ENCODE assay signal across 12 cellular contexts in genomic region chr6:109449789-109450673, GRCh38. TPM values are rescaled to one million over a fixed set of nuclear protein-coding genes. Genes with fewer than 3 reads are reported as not detected.
DNase-seq lines count a peak whose midpoint lies in the region; ATAC-seq and TF ChIP-seq lines count a peak whose summit lies in the region.
"Had no signal": no experiment of that assay in that cellular context is flagged by ENCODE, and none has a peak within 500 bp of the region (broad histone marks: within the 10 kb centered on the region; RNA-seq: fewer than 3 reads in every experiment).

No MANE protein-coding gene starts in this region.

- H3K9me3 ChIP-seq in Caco-2 (no peaks in the 10 kb centered on the region), GM23248 (ENCODE audit: low read depth) (no peaks in the 10 kb centered on the region)

- peaks cover 15% of the 10 kb centered on the region for H3K36me3 Mint-ChIP-seq in Caco-2 (ENCODE audit: insufficient read depth, unreplicated experiment)
- H3K36me3 Mint-ChIP-seq in IgD-negative memory B cell, result no peaks in the 10 kb centered on the region
- peaks cover 7% of the 10 kb centered on the region for H3K36me3 Mint-ChIP-seq in activated naive CD8-positive, alpha-beta T cell
- no peaks in the 10 kb centered on the region for H3K36me3 Mint-ChIP-seq in natural killer cell treated with Interleukin-12 subunit alpha and Interleukin-12 subunit beta and Interleukin-15 and Interleukin-18, amount 100 ng/mL, for 72 hours

- H3K9me3 Mint-ChIP-seq in Caco-2 (ENCODE audit: unreplicated experiment), result no peaks in the 10 kb centered on the region
- no peaks in the 10 kb centered on the region for H3K9me3 Mint-ChIP-seq in IgD-negative memory B cell
- no peaks in the 10 kb centered on the region for H3K9me3 Mint-ChIP-seq in activated naive CD8-positive, alpha-beta T cell (ENCODE audit: low read depth)
- H3K9me3 Mint-ChIP-seq in natural killer cell treated with Interleukin-12 subunit alpha and Interleukin-12 subunit beta and Interleukin-15 and Interleukin-18, amount 100 ng/mL, for 72 hours, result no peaks in the 10 kb centered on the region
- H3K9me3 Mint-ChIP-seq: activated naive CD4-positive, alpha-beta T cell treated with anti-CD3 and anti-CD28 coated beads, Interleukin-2, amount 50 U/mL, for 24 hours had no signal

- H3K27ac Mint-ChIP-seq in Caco-2 (ENCODE audit: unreplicated experiment) (peak overlapping the region; percentile 48), IgD-negative memory B cell (peak overlapping the region; percentile 87 to 96 (median 87))
- peak overlapping the region; percentile 34 for H3K27ac Mint-ChIP-seq in activated naive CD8-positive, alpha-beta T cell
- H3K27ac Mint-ChIP-seq in natural killer cell treated with Interleukin-12 subunit alpha and Interleukin-12 subunit beta and Interleukin-15 and Interleukin-18, amount 100 ng/mL, for 72 hours, result no peak overlapping the region

- intact Hi-C loops in Caco-2 (cut with micrococcal nuclease; ENCODE audit: unreplicated experiment), result loop anchor here (5.0 to 10.0 kb wide), 2 partner anchors 32 to 265 kb away; partner anchors contain the start of gene ZBTB24

- H3K9ac ChIP-seq in GM23248, result no peak overlapping the region

- H3K27me3 ChIP-seq in Caco-2 (replicated peaks; ENCODE audit: control insufficient read depth, insufficient read depth, low read length) (no peaks in the 10 kb centered on the region), GM23248 (replicated peaks; ENCODE audit: insufficient read depth) (no peaks in the 10 kb centered on the region)

- H3K36me3 ChIP-seq in Caco-2 (ENCODE audit: control insufficient read depth, insufficient read depth, low read length) (no peaks in the 10 kb centered on the region), GM23248 (ENCODE audit: low read depth) (peaks cover 9% of the 10 kb centered on the region; the same call in 1 of the 2 replicates)

- peak; percentile 34 to 56 for ATAC-seq in natural killer cell treated with Interleukin-12 subunit alpha and Interleukin-12 subunit beta and Interleukin-15 and Interleukin-18, amount 100 ng/mL, for 72 hours
- ATAC-seq in GM18520 (IDR thresholded peaks at IDR 0.05; ENCODE audit: unreplicated experiment), result no peak
- ATAC-seq in HG03108 (IDR thresholded peaks at IDR 0.05; ENCODE audit: unreplicated experiment), result no peak
- ATAC-seq: right cardiac atrium had no signal

- DNase-seq in Caco-2 (no peak), amygdala (lab: John Stamatoyannopoulos, UW) (no peak), GM23248 (no peak)
- DNase-seq in natural killer cell treated with Interleukin-12 subunit alpha and Interleukin-12 subunit beta and Interleukin-15 and Interleukin-18, amount 100 ng/mL, for 72 hours (ENCODE audit: low spot score), result no peak
- DNase-seq: NCI-H1105, NCI-H446 had no signal

- no peak for TF ChIP-seq CTCF in Caco-2 (IDR thresholded peaks at IDR 0.05; ENCODE audit: insufficient read depth in 1 of 2, low read depth in 1 of 2, low read length in 1 of 2, severe bottlenecking in 1 of 2, unreplicated experiment in 1 of 2)

- H3K4me1 ChIP-seq in Caco-2, result peaks cover 4% of the 10 kb centered on the region; the same call in 1 of the 2 replicates
- peaks cover 8% of the 10 kb centered on the region for H3K4me1 ChIP-seq in GM23248 (ENCODE audit: insufficient read depth)

- H3K4me3 Mint-ChIP-seq in Caco-2 (ENCODE audit: unreplicated experiment) (no peak overlapping the region), IgD-negative memory B cell (peak overlapping the region; percentile 52 to 92 (median 78))
- peak overlapping the region; percentile 20 for H3K4me3 Mint-ChIP-seq in activated naive CD8-positive, alpha-beta T cell
- H3K4me3 Mint-ChIP-seq in natural killer cell treated with Interleukin-12 subunit alpha and Interleukin-12 subunit beta and Interleukin-15 and Interleukin-18, amount 100 ng/mL, for 72 hours, result peak overlapping the region; percentile 10

- H3K9me2 ChIP-seq in GM23248 (ENCODE audit: insufficient read depth), result no peaks in the 10 kb centered on the region

- BruUV-seq in Caco-2 (replicated peaks; lab: Mats Ljungman, UMichigan), result no TSS peak

- H3K4me3 ChIP-seq in Caco-2 (ENCODE audit: low read depth, low read length) (no peak overlapping the region), GM23248 (no peak overlapping the region)

- 94 to 96% methylated on average over 15 to 16 of the region's 16 CpGs for WGBS in GM23248 (ENCODE audit: low coverage in 1 of 2, low lambda C conversion rate in 2 of 2, missing lambda C conversion rate in 2 of 2), 2 experiments

- H3K4me1 Mint-ChIP-seq in Caco-2 (ENCODE audit: low read depth, unreplicated experiment) (no peaks in the 10 kb centered on the region), IgD-negative memory B cell (peaks cover 33 to 38% (median 35%) of the 10 kb centered on the region in 3 donors)
- peaks cover 32% of the 10 kb centered on the region for H3K4me1 Mint-ChIP-seq in activated naive CD8-positive, alpha-beta T cell (ENCODE audit: low read depth)
- peaks cover 18 to 29% of the 10 kb centered on the region in 2 donors for H3K4me1 Mint-ChIP-seq in natural killer cell treated with Interleukin-12 subunit alpha and Interleukin-12 subunit beta and Interleukin-15 and Interleukin-18, amount 100 ng/mL, for 72 hours (ENCODE audit: low read depth in 2 of 2)

- H3K79me2 ChIP-seq in GM23248 (ENCODE audit: insufficient read depth), result peaks cover 15% of the 10 kb centered on the region; the same call in 1 of the 2 replicates

- CTCF ChIA-PET in Caco-2 (lab: Charles Lee), result no interaction called here

- no peak overlapping the region for H2AFZ ChIP-seq in GM23248

- no peaks in the 10 kb centered on the region for H3F3A ChIP-seq in GM23248 (ENCODE audit: insufficient read depth)

- no peaks in the 10 kb centered on the region for H4K20me1 ChIP-seq in GM23248 (ENCODE audit: insufficient read depth)

- in situ Hi-C loops in GM23248 (cut with MboI), result no loop called here

- no peaks in the 10 kb centered on the region for H3K27me3 Mint-ChIP-seq in Caco-2 (ENCODE audit: insufficient read depth, unreplicated experiment)
- no peaks in the 10 kb centered on the region for H3K27me3 Mint-ChIP-seq in IgD-negative memory B cell
- no peaks in the 10 kb centered on the region for H3K27me3 Mint-ChIP-seq in activated naive CD8-positive, alpha-beta T cell
- H3K27me3 Mint-ChIP-seq in natural killer cell treated with Interleukin-12 subunit alpha and Interleukin-12 subunit beta and Interleukin-15 and Interleukin-18, amount 100 ng/mL, for 72 hours, result no peaks in the 10 kb centered on the region
- H3K27me3 Mint-ChIP-seq: activated naive CD4-positive, alpha-beta T cell treated with anti-CD3 and anti-CD28 coated beads, Interleukin-2, amount 50 U/mL, for 24 hours had no signal

- no peak overlapping the region for H3K4me2 ChIP-seq in GM23248 (ENCODE audit: unreplicated experiment)

- POLR2A ChIA-PET in Caco-2 (lab: Charles Lee), result no interaction called here

- no peak overlapping the region for H3K27ac ChIP-seq in GM23248

RNA-seq across cellular contexts. Expression of gene MICAL1, which starts 5.5 kb away (rescaled TPM):
- 11.7 and 11.8 TPM in 2 replicates for total RNA-seq in Caco-2 (2022)
- polyA plus RNA-seq in IgD-negative memory B cell (23.9 TPM), GM23248 (2016; fragmentation: Nextera tagmentation; extraction: Ambion mirVana) (25.3 and 26.1 TPM in 2 replicates)
- total RNA-seq in natural killer cell treated with Interleukin-12 subunit alpha and Interleukin-12 subunit beta and Interleukin-15 and Interleukin-18, amount 100 ng/mL, for 72 hours, result 10 to 100 TPM; 18.9 to 29.0 TPM
- total RNA-seq in GM23248 (2014; rRNA removed; shearing (Covaris generic)), result 57.8 and 60.6 TPM in 2 replicates

RNA-seq across cellular contexts. Expression of gene SMPD2, which starts 9.5 kb away (rescaled TPM):
- 12.3 and 12.8 TPM in 2 replicates for total RNA-seq in Caco-2 (2022)
- 22.0 TPM for polyA plus RNA-seq in IgD-negative memory B cell
- 10 to 100 TPM; 10.3 to 11.4 TPM for total RNA-seq in natural killer cell treated with Interleukin-12 subunit alpha and Interleukin-12 subunit beta and Interleukin-15 and Interleukin-18, amount 100 ng/mL, for 72 hours
- total RNA-seq in GM23248 (2014; rRNA removed; shearing (Covaris generic)), result 6.4 and 14.2 TPM in 2 replicates
- polyA plus RNA-seq in GM23248 (2016; fragmentation: Nextera tagmentation; extraction: Ambion mirVana), result 4.5 and 6.8 TPM in 2 replicates

RNA-seq across cellular contexts. Expression of gene PPIL6, which starts 9.6 kb away (rescaled TPM):
- 0.30 TPM in 1 of 2 replicates, not detected in the other for total RNA-seq in Caco-2 (2022)
- polyA plus RNA-seq in IgD-negative memory B cell (1.1 TPM), GM23248 (2016; fragmentation: Nextera tagmentation; extraction: Ambion mirVana) (2.8 and 3.5 TPM in 2 replicates)
- total RNA-seq in natural killer cell treated with Interleukin-12 subunit alpha and Interleukin-12 subunit beta and Interleukin-15 and Interleukin-18, amount 100 ng/mL, for 72 hours, result not detected
- total RNA-seq in GM23248 (2014; rRNA removed; shearing (Covaris generic)), result 3.5 and 3.7 TPM in 2 replicates

RNA-seq across cellular contexts. Expression of gene ZBTB24, which starts 33.0 kb away (rescaled TPM):
- total RNA-seq in Caco-2 (2022), result 9.2 and 10.3 TPM in 2 replicates
- polyA plus RNA-seq in IgD-negative memory B cell (15.5 TPM), GM23248 (2016; fragmentation: Nextera tagmentation; extraction: Ambion mirVana) (3.3 and 4.0 TPM in 2 replicates)
- 1 to 10 TPM; 9.8 to 9.9 TPM for total RNA-seq in natural killer cell treated with Interleukin-12 subunit alpha and Interleukin-12 subunit beta and Interleukin-15 and Interleukin-18, amount 100 ng/mL, for 72 hours
- total RNA-seq in GM23248 (2014; rRNA removed; shearing (Covaris generic)), result 6.8 and 7.6 TPM in 2 replicates

Comparison
In these comparisons a context has a peak if more than half of its experiments do, and no peak if none do; other contexts are left out.
1. H3K27ac Mint-ChIP-seq: peak in Caco-2 (single experiment), IgD-negative memory B cell (3 of 3) and activated naive CD8-positive, alpha-beta T cell (single experiment); none in natural killer cell treated with Interleukin-12 subunit alpha and Interleukin-12 subunit beta and Interleukin-15 and Interleukin-18, amount 100 ng/mL, for 72 hours (0 of 2).
2. ATAC-seq: peak in natural killer cell treated with Interleukin-12 subunit alpha and Interleukin-12 subunit beta and Interleukin-15 and Interleukin-18, amount 100 ng/mL, for 72 hours (2 of 2); none in GM18520 (single experiment) and HG03108 (single experiment).